ENCODE assay signal across 17 cellular contexts in the genomic region with DNA sequence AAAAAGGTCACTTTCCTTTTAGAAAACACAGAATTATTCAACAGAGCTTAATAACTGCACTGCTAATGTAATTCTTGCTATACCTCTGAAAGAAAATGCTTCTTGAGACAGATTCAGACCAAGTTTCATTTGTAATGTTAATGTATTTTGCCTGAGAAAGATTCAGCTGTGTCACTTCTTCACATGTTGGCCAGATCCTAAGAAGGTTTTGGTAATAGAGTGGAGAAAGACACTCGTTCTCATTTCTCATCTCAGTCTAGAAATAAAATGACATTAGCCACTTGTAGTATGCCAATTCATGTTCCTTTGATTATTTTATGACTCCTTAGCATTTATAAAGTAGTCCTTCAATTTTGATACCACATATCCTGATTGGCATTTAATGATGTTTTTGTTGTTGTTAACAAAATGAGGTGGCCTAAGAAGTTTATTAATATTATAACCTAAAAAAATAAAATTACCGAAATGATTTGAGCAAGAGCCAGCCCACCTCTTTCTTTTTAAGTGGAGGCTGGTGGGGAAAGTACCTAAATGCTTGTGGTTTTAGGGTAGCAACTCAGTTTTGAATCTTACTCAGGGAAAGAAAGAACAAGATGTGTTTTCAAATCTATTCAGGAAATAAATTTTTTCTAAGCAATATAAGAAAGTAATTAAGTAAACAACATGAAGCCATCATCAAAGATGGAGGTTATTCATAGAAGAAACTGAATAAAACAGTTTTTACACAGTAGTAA. TPM values are rescaled to one million over a fixed set of nuclear protein-coding genes. Genes with fewer than 3 reads are reported as not detected.
DNase-seq lines count a peak whose midpoint lies in the region; ATAC-seq, FAIRE-seq and TF ChIP-seq lines count a peak whose summit lies in the region.
"Had no signal": no experiment of that assay in that cellular context is flagged by ENCODE, and none has a peak within 500 bp of the region (broad histone marks: within the 10 kb centered on the region; RNA-seq: fewer than 3 reads in every experiment).

No MANE protein-coding gene starts in this region.

- H3K79me2 ChIP-seq in K562 (ENCODE audit: control insufficient read depth, insufficient read depth, low read length): no peaks in the 10 kb centered on the region

- in situ Hi-C loops in K562 (cut with MboI): no loop called here

- CTCF ChIA-PET in K562 (lab: Yijun Ruan, JAX; ENCODE audit: low intra/inter-chr PET ratio) (no interaction called here), Calu3 (lab: Charles Lee) (no interaction called here)

- H3K4me2 ChIP-seq in K562 (ENCODE audit: insufficient read depth, low read length): no peak overlapping the region
- H3K4me2 ChIP-seq: BLaER1 treated with 17β-estradiol and CSF1 and Interleukin-3, amounts not matched to agents 10 nM and 100 nM had no signal

- intact Hi-C loops in K562 (cut with micrococcal nuclease) (no loop called here), Calu3 (cut with micrococcal nuclease; ENCODE audit: unreplicated experiment) (no loop called here)

- peaks cover 13% of the 10 kb centered on the region for H3K27me3 Mint-ChIP-seq in Calu3 (ENCODE audit: unreplicated experiment)

- H3K27me3 ChIP-seq in K562 (ENCODE audit: control insufficient read depth in 2 of 2, insufficient read depth in 2 of 2, low read length in 2 of 2): no peaks in the 10 kb centered on the region
- H3K27me3 ChIP-seq: ascending aorta; BLaER1 treated with 17β-estradiol and CSF1 and Interleukin-3, amounts not matched to agents 10 nM and 100 nM had no signal

- H3K9me1 ChIP-seq in K562 (ENCODE audit: control insufficient read depth, insufficient read depth, low read length): no peaks in the 10 kb centered on the region

- no peaks in the 10 kb centered on the region for H3K9me3 ChIP-seq in K562 (replicated peaks; ENCODE audit: control insufficient read depth, insufficient read depth, low read depth, low read length)
- H3K9me3 ChIP-seq: ascending aorta; BLaER1 treated with 17β-estradiol and CSF1 and Interleukin-3, amounts not matched to agents 10 nM and 100 nM had no signal

- no TSS peak for BruUV-seq in K562 (replicated peaks; lab: Mats Ljungman, UMichigan)
- no TSS peak for BruUV-seq in Calu3 (replicated peaks; lab: Mats Ljungman, UMichigan)

- no peak overlapping the region for H3K4me3 Mint-ChIP-seq in Calu3 (ENCODE audit: low read depth, unreplicated experiment)

- POLR2A ChIA-PET in K562 (lab: Yijun Ruan, JAX): interaction anchor here (0.6 to 1.6 kb wide), 3 partner anchors 8 to 21 kb away, joined by 3 to 5 read pairs (median 3); no protein-coding TSS in a partner anchor

- no peaks in the 10 kb centered on the region for H3K4me1 Mint-ChIP-seq in Calu3 (ENCODE audit: low read depth, unreplicated experiment)

- no peaks in the 10 kb centered on the region for H3K36me3 Mint-ChIP-seq in Calu3 (ENCODE audit: insufficient read depth, unreplicated experiment)

- H3K9ac ChIP-seq in K562 (ENCODE audit: insufficient read depth in 1 of 2, low read depth in 2 of 2, low read length in 2 of 2): no peak overlapping the region
- H3K9ac ChIP-seq: BLaER1 treated with 17β-estradiol and CSF1 and Interleukin-3, amounts not matched to agents 10 nM and 100 nM had no signal

- ATAC-seq in GM18861 (IDR thresholded peaks at IDR 0.05; ENCODE audit: unreplicated experiment) (peak; percentile 76), GM21390 (IDR thresholded peaks at IDR 0.05; ENCODE audit: unreplicated experiment) (peak; percentile 84), HG02973 (IDR thresholded peaks at IDR 0.05; ENCODE audit: unreplicated experiment) (peak; percentile 78), K562 (no peak)

- FAIRE-seq in K562 (lab: Jason Lieb, UNC): no peak

- TF ChIP-seq RAD21 in K562 (CRISPR knock-in tag; conservative IDR thresholded peaks at IDR 0.05 in 1 of 2, IDR thresholded peaks at IDR 0.05 in 1 of 2): no peak

- no peak for TF ChIP-seq EP300 in K562 (IDR thresholded peaks at IDR 0.05; ENCODE audit: low read length)

- DNase-seq in K562 (ENCODE audit: extremely low read depth in 1 of 4, low spot score in 3 of 4) (no peak), NCI-H1694 treated with DMSO at 0.1 percent for 48 hours (lab: John Stamatoyannopoulos, UW) (no peak), NCI-H2081 treated with DMSO at 0.1 percent for 48 hours (lab: John Stamatoyannopoulos, UW) (no peak), Calu3 (no peak)
- DNase-seq: activated CD8-positive, alpha-beta memory T cell treated with anti-CD3 and anti-CD28 coated beads for 24 hours; activated effector memory CD4-positive, alpha-beta T cell treated with Interleukin-2 at 50 U/mL for 16 hours; DMS79; NCI-H1105 treated with DMSO at 0.1 percent for 48 hours; NCI-H226; retina; stimulated activated CD4-positive, alpha-beta T cell treated with anti-CD3 and anti-CD28 coated beads, Interleukin-15, amount 100 ng/mL, for 24 hours had no signal

- no peaks in the 10 kb centered on the region for H3K4me1 ChIP-seq in K562 (replicated peaks in 1 of 2; ENCODE audit: control insufficient read depth in 2 of 2, insufficient read depth in 2 of 2, low read length in 2 of 2)
- H3K4me1 ChIP-seq: ascending aorta; BLaER1 treated with 17β-estradiol and CSF1 and Interleukin-3, amounts not matched to agents 10 nM and 100 nM had no signal

- H3K36me3 ChIP-seq in K562 (ENCODE audit: control insufficient read depth, insufficient read depth, low read length): no peaks in the 10 kb centered on the region
- H3K36me3 ChIP-seq: ascending aorta; BLaER1 treated with 17β-estradiol and CSF1 and Interleukin-3, amounts not matched to agents 10 nM and 100 nM had no signal

- H3K27ac ChIP-seq in K562 (ENCODE audit: extremely low read depth, low read depth, low read length): no peak overlapping the region
- H3K27ac ChIP-seq: ascending aorta; BLaER1 treated with 17β-estradiol and CSF1 and Interleukin-3, amounts not matched to agents 10 nM and 100 nM had no signal

- no peaks in the 10 kb centered on the region for H4K20me1 ChIP-seq in K562 (replicated peaks; ENCODE audit: control insufficient read depth, insufficient read depth, low read length)
- H4K20me1 ChIP-seq: BLaER1 treated with 17β-estradiol and CSF1 and Interleukin-3, amounts not matched to agents 10 nM and 100 nM had no signal

- no peak overlapping the region for H3K4me3 ChIP-seq in K562
- H3K4me3 ChIP-seq: ascending aorta; BLaER1 treated with 17β-estradiol and CSF1 and Interleukin-3, amounts not matched to agents 10 nM and 100 nM; lung had no signal

- TF ChIP-seq CTCF in K562 (IDR thresholded peaks at IDR 0.05 in 2 of 3, conservative IDR thresholded peaks at IDR 0.05 in 1 of 3; ENCODE audit: insufficient read depth in 2 of 3, low read depth in 1 of 3, low read length in 3 of 3) (no peak), Calu3 (IDR thresholded peaks at IDR 0.05; ENCODE audit: unreplicated experiment) (no peak)

- H3K9me3 Mint-ChIP-seq in Calu3 (ENCODE audit: low read depth, unreplicated experiment): no peaks in the 10 kb centered on the region

- no peak for TF ChIP-seq POLR2A in K562 (conservative IDR thresholded peaks at IDR 0.05)

- H3K27ac Mint-ChIP-seq in Calu3 (ENCODE audit: unreplicated experiment): no peak overlapping the region

- 31% methylated on average over 2 of the region's 2 CpGs for WGBS in K562 (ENCODE audit: insufficient coverage, low coverage, missing lambda C conversion rate)

- 0 out of 2 replicates have a peak overlapping the region, but pooled peaks have one; percentile 14 for H2AFZ ChIP-seq in K562 (ENCODE audit: low read depth, low read length)

TF ChIP-seq in K562, 482 proteins besides CTCF, POLR2A, EP300 and RAD21:
- TF ChIP-seq, protein P1, sequence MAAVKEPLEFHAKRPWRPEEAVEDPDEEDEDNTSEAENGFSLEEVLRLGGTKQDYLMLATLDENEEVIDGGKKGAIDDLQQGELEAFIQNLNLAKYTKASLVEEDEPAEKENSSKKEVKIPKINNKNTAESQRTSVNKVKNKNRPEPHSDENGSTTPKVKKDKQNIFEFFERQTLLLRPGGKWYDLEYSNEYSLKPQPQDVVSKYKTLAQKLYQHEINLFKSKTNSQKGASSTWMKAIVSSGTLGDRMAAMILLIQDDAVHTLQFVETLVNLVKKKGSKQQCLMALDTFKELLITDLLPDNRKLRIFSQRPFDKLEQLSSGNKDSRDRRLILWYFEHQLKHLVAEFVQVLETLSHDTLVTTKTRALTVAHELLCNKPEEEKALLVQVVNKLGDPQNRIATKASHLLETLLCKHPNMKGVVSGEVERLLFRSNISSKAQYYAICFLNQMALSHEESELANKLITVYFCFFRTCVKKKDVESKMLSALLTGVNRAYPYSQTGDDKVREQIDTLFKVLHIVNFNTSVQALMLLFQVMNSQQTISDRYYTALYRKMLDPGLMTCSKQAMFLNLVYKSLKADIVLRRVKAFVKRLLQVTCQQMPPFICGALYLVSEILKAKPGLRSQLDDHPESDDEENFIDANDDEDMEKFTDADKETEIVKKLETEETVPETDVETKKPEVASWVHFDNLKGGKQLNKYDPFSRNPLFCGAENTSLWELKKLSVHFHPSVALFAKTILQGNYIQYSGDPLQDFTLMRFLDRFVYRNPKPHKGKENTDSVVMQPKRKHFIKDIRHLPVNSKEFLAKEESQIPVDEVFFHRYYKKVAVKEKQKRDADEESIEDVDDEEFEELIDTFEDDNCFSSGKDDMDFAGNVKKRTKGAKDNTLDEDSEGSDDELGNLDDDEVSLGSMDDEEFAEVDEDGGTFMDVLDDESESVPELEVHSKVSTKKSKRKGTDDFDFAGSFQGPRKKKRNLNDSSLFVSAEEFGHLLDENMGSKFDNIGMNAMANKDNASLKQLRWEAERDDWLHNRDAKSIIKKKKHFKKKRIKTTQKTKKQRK (IDR thresholded peaks at IDR 0.05; ENCODE audit: borderline replicate concordance, low read depth, low read length): no peak
- no peak for TF ChIP-seq ETV5 (CRISPR knock-in tag; IDR thresholded peaks at IDR 0.05; ENCODE audit: low read depth)

RNA-seq across cellular contexts. Expression of a gene that starts 16.4 kb away (rescaled TPM):
- 92.6 and 147 TPM in 2 replicates for total RNA-seq in K562 (2011; cell fraction: chromatin; rRNA removed; ENCODE audit: low replicate concordance)
- total RNA-seq in K562 (2011; cell fraction: nucleolus; rRNA removed): 32.9 and 51.5 TPM in 2 replicates
- total RNA-seq in K562 (2011; cell fraction: nucleoplasm; rRNA removed): 68.5 and 83.6 TPM in 2 replicates
- total RNA-seq in K562 (2014; rRNA removed) (23.4 and 24.7 TPM in 2 replicates), K562 (2014; rRNA removed; fragmentation: Illumina TruSeq; extraction: Trizol) (39.5 and 45.0 TPM in 2 replicates), K562 (2015; rRNA removed; fragmentation: Illumina TruSeq; extraction: Trizol) (39.3 and 42.9 TPM in 2 replicates), K562 (2021) (35.0 and 36.3 TPM in 2 replicates), Calu3 (2022) (0.68 and 0.83 TPM in 2 replicates)
- polyA plus RNA-seq in K562 (2011; rRNA removed) (35.4 and 72.0 TPM in 2 replicates), K562 (2014; fragmentation: Illumina TruSeq; extraction: Trizol) (32.7 and 33.3 TPM in 2 replicates), K562 (2014; fragmentation: Nextera tagmentation; extraction: Ambion mirVana) (10 to 100 TPM in 1 of 2 experiments, 1 to 10 TPM in 1; 9.2 to 17.3 TPM), K562 (2014; rRNA removed) (25.8 and 37.6 TPM in 2 replicates)
- polyA plus RNA-seq in K562 (2011; cell fraction: cytosol; rRNA removed): 15.4 and 19.1 TPM in 2 replicates
- 71.8 and 83.4 TPM in 2 replicates for polyA plus RNA-seq in K562 (2011; cell fraction: nucleus; rRNA removed)
- polyA plus RNA-seq in K562 (2012): 43.5 and 62.0 TPM in 2 replicates
- 98.4 and 156 TPM in 2 replicates for polyA minus RNA-seq in K562 (2011; rRNA and poly(A)+ RNA removed)
- polyA minus RNA-seq in K562 (2011; cell fraction: cytosol; rRNA and poly(A)+ RNA removed): 16.2 and 36.8 TPM in 2 replicates
- polyA minus RNA-seq in K562 (2011; cell fraction: nucleus; rRNA and poly(A)+ RNA removed): 70.4 and 105 TPM in 2 replicates

Comparison
In these comparisons a context has a peak if more than half of its experiments do, and no peak if none do; other contexts are left out.
1. RNA of a gene that starts 16.4 kb away (total RNA-seq): 23.4 to 147 TPM in K562; 0.68 to 0.83 TPM in Calu3; every median in the first group is over 10 times any median in the second.